10 cellular contexts compared by ENCODE assay signal in genomic region chr11:120613264-120614226, GRCh38.
DNase-seq lines count a peak whose midpoint lies in the region; ATAC-seq, FAIRE-seq and TF ChIP-seq lines count a peak whose summit lies in the region.
"Had no signal": no experiment of that assay in that cellular context is flagged by ENCODE, and none has a peak within 500 bp of the region (broad histone marks: within the 10 kb centered on the region; RNA-seq: fewer than 3 reads in every experiment).

No MANE protein-coding gene starts in this region.

- TF ChIP-seq POLR2A in GM12892 (IDR thresholded peaks at IDR 0.05; ENCODE audit: low read depth, low read length) (peak; percentile 24), esophagus muscularis mucosa (IDR thresholded peaks at IDR 0.05; ENCODE audit: low read depth) (no peak)

- TF ChIP-seq CTCF in esophagus muscularis mucosa (IDR thresholded peaks at IDR 0.05): no peak

- H3K27me3 ChIP-seq in esophagus muscularis mucosa: peaks cover 0 to 8% (median 0%) of the 10 kb centered on the region in 4 donors

- H3K27ac Mint-ChIP-seq in activated naive CD8-positive, alpha-beta T cell treated with anti-CD3 and anti-CD28 coated beads for 36 hours: peak overlapping the region; percentile 70
- H3K27ac Mint-ChIP-seq: progenitor cell of endocrine pancreas had no signal

- H3K27ac ChIP-seq in esophagus muscularis mucosa (replicated peaks in 1 of 4): no peak overlapping the region

- TF ChIP-seq EP300 in esophagus muscularis mucosa (IDR thresholded peaks at IDR 0.05): no peak

- DNase-seq in GM12892 (ENCODE audit: insufficient read length): peak; percentile 59
- DNase-seq in activated naive CD8-positive, alpha-beta T cell treated with anti-CD3 and anti-CD28 coated beads for 36 hours: no peak
- DNase-seq in esophagus muscularis mucosa (ENCODE audit: extremely low spot score): no peak
- DNase-seq in DMS79 treated with DMSO at 0.1 percent for 48 hours (lab: John Stamatoyannopoulos, UW): no peak
- no peak for DNase-seq in cortex of kidney (lab: John Stamatoyannopoulos, UW)
- DNase-seq in activated naive CD4-positive, alpha-beta T cell treated with anti-CD3 and anti-CD28 coated beads, Interleukin-2, amount 50 U/mL, for 16 hours: no peak
- DNase-seq: NCI-H2081 had no signal

- no peaks in the 10 kb centered on the region for H3K36me3 Mint-ChIP-seq in activated naive CD8-positive, alpha-beta T cell treated with anti-CD3 and anti-CD28 coated beads for 36 hours

- no peak overlapping the region for H3K4me3 Mint-ChIP-seq in activated naive CD8-positive, alpha-beta T cell treated with anti-CD3 and anti-CD28 coated beads for 36 hours

- H3K27me3 Mint-ChIP-seq in activated naive CD8-positive, alpha-beta T cell treated with anti-CD3 and anti-CD28 coated beads for 36 hours: peaks cover 4% of the 10 kb centered on the region

- H3K9me3 Mint-ChIP-seq in activated naive CD8-positive, alpha-beta T cell treated with anti-CD3 and anti-CD28 coated beads for 36 hours: peaks cover 9% of the 10 kb centered on the region

- WGBS in esophagus muscularis mucosa: 95% methylated on average over 6 of the region's 6 CpGs

- H3K4me3 ChIP-seq in esophagus muscularis mucosa: no peak overlapping the region

- peaks cover 10% of the 10 kb centered on the region for H3K4me1 Mint-ChIP-seq in activated naive CD8-positive, alpha-beta T cell treated with anti-CD3 and anti-CD28 coated beads for 36 hours

- intact Hi-C loops in esophagus muscularis mucosa (cut with DNase I): no loop called here

- FAIRE-seq in GM12892 (lab: Jason Lieb, UNC): peak; percentile 99

- ATAC-seq in GM19395 (IDR thresholded peaks at IDR 0.05; ENCODE audit: unreplicated experiment) (peak; percentile 66), HG02938 (IDR thresholded peaks at IDR 0.05; ENCODE audit: unreplicated experiment) (peak; percentile 37)

- H3K4me1 ChIP-seq in esophagus muscularis mucosa: peaks cover 7 to 22% (median 19%) of the 10 kb centered on the region in 4 donors

- H3K9me3 ChIP-seq in esophagus muscularis mucosa: peaks cover 0 to 12% (median 11%) of the 10 kb centered on the region in 4 donors

- no peaks in the 10 kb centered on the region for H3K36me3 ChIP-seq in esophagus muscularis mucosa
